13 cellular contexts compared by ENCODE assay signal in genomic region chr2:38650717-38651116, GRCh38.
"Had no signal": no experiment of that assay in that cellular context is flagged by ENCODE, and none has a peak within 500 bp of the region (broad histone marks: within the 10 kb centered on the region; RNA-seq: fewer than 3 reads in every experiment).

No MANE protein-coding gene starts in this region.

- H3K27me3 Mint-ChIP-seq: stimulated activated naive CD8-positive, alpha-beta T cell treated with anti-CD3 and anti-CD28 coated beads, Interleukin-15, amount 100 ng/mL, for 72 hours had no signal

- H3K4me3 Mint-ChIP-seq: activated B cell treated with CpG ODN at 0.5 μM for 24 hours; activated naive CD4-positive, alpha-beta T cell treated with anti-CD3 and anti-CD28 coated beads for 36 hours; stimulated activated naive CD8-positive, alpha-beta T cell treated with anti-CD3 and anti-CD28 coated beads, Interleukin-15, amount 100 ng/mL, for 72 hours had no signal

- H3K9me3 Mint-ChIP-seq: activated B cell treated with CpG ODN at 0.5 μM for 24 hours; activated naive CD4-positive, alpha-beta T cell treated with anti-CD3 and anti-CD28 coated beads for 36 hours had no signal

- DNase-seq: activated B cell treated with CpG ODN at 0.5 μM for 24 hours; activated CD8-positive, alpha-beta memory T cell treated with anti-CD3 and anti-CD28 coated beads, Interleukin-2, amount 50 U/mL, for 48 hours; activated naive CD4-positive, alpha-beta T cell treated with anti-CD3 and anti-CD28 coated beads for 36 hours; erythroblast; gastrocnemius medialis; heart right ventricle; pancreas; stimulated activated CD4-positive, alpha-beta T cell treated with anti-CD3 and anti-CD28 coated beads, Interleukin-1b, Interleukin-23, amount 100 ng/mL, for 48 hours; stimulated activated naive CD8-positive, alpha-beta T cell treated with anti-CD3 and anti-CD28 coated beads, Interleukin-15, amount 100 ng/mL, for 72 hours; upper lobe of left lung had no signal

- H3K36me3 ChIP-seq: adrenal gland, gastrocnemius medialis, heart right ventricle, pancreas, upper lobe of left lung had no signal

- H3K27me3 ChIP-seq: adrenal gland, gastrocnemius medialis, heart right ventricle, pancreas, upper lobe of left lung had no signal

- H3K4me3 ChIP-seq: adrenal gland, gastrocnemius medialis, heart right ventricle, lung, pancreas, upper lobe of left lung had no signal

- H3K9me3 ChIP-seq: adrenal gland, gastrocnemius medialis, heart right ventricle, pancreas, upper lobe of left lung had no signal

- H3K27ac ChIP-seq: adrenal gland, heart right ventricle, pancreas, upper lobe of left lung had no signal

- H3K27ac Mint-ChIP-seq: activated B cell treated with CpG ODN at 0.5 μM for 24 hours; activated naive CD4-positive, alpha-beta T cell treated with anti-CD3 and anti-CD28 coated beads for 36 hours had no signal

- ATAC-seq: pancreas; SK-N-SH treated with all-trans-retinoic acid at 6 μM for 48 hours; stimulated activated naive CD8-positive, alpha-beta T cell treated with anti-CD3 and anti-CD28 coated beads, Interleukin-15, amount 100 ng/mL, for 72 hours had no signal
